ENCODE assay signal across 8 cellular contexts in genomic region chr1:109984456-109985250, GRCh38. TPM values are rescaled to one million over a fixed set of nuclear protein-coding genes. Genes with fewer than 3 reads are reported as not detected.
A peak's percentile ranks its signal among the peaks of the same experiment; 100 is the strongest.
DNase-seq lines count a peak whose midpoint lies in the region; ATAC-seq lines count a peak whose summit lies in the region.

Gene AHCYL1, plus strand, starts transcription at chr1:109984765. Its CDS starts 288 bp downstream, at chr1:109985053.

- POLR2A ChIA-PET in activated CD4-positive, alpha-beta T cell treated with anti-CD3 and anti-CD28 coated beads, Interleukin-2, amount 10 ng/mL, durations not matched to agents 7 days and 5 days (lab: Charles Lee) = interaction anchor here (0.7 to 1.8 kb wide), 3 partner anchors 9 to 210 kb away, joined by 3 to 10 read pairs (median 5); no protein-coding TSS in a partner anchor

- H3K4me3 Mint-ChIP-seq in activated CD4-positive, alpha-beta T cell treated with anti-CD3 and anti-CD28 coated beads, Interleukin-2, amount 10 ng/mL, durations not matched to agents 7 days and 5 days = peak within 1 kb of the TSS; percentile 89

- H3K27ac Mint-ChIP-seq in activated CD4-positive, alpha-beta T cell treated with anti-CD3 and anti-CD28 coated beads, Interleukin-2, amount 10 ng/mL, durations not matched to agents 7 days and 5 days = peak within 1 kb of the TSS; percentile 97

- CTCF ChIA-PET in activated CD4-positive, alpha-beta T cell treated with anti-CD3 and anti-CD28 coated beads, Interleukin-2, amount 10 ng/mL, durations not matched to agents 7 days and 5 days (lab: Charles Lee) = interaction anchor here (0.6 to 12.9 kb wide), 60 partner anchors 9 to 745 kb away, joined by 3 to 475 read pairs (median 5); partner anchors contain the start of genes AMPD2, CYB561D1, EPS8L3 and GNAI3

- H3K27me3 Mint-ChIP-seq in activated CD4-positive, alpha-beta T cell treated with anti-CD3 and anti-CD28 coated beads, Interleukin-2, amount 10 ng/mL, durations not matched to agents 7 days and 5 days = peaks cover 3% of the 10 kb centered on the region

- DNase-seq in CD1c-positive myeloid dendritic cell (ENCODE audit: extremely low spot score) (peak; percentile 100), NCI-H69 (lab: John Stamatoyannopoulos, UW) (peak; percentile 97), cortex of kidney (lab: John Stamatoyannopoulos, UW) (peak; percentile 79), left kidney (ENCODE audit: low read depth, low spot score) (peak; percentile 100)
- peak; percentile 100 for DNase-seq in activated CD4-positive, alpha-beta T cell treated with anti-CD3 and anti-CD28 coated beads, Interleukin-2, amount 10 ng/mL, durations not matched to agents 7 days and 5 days
- peak; percentile 99 for DNase-seq in stimulated activated CD4-positive, alpha-beta T cell treated with anti-CD3 and anti-CD28 coated beads, Interleukin-2, amount 100 ng/mL, for 24 hours

- H3K4me1 Mint-ChIP-seq in activated CD4-positive, alpha-beta T cell treated with anti-CD3 and anti-CD28 coated beads, Interleukin-2, amount 10 ng/mL, durations not matched to agents 7 days and 5 days = peaks cover 39% of the 10 kb centered on the region

- H3K9me3 Mint-ChIP-seq in activated CD4-positive, alpha-beta T cell treated with anti-CD3 and anti-CD28 coated beads, Interleukin-2, amount 10 ng/mL, durations not matched to agents 7 days and 5 days = no peaks in the 10 kb centered on the region

- ATAC-seq in GM19351 (IDR thresholded peaks at IDR 0.05; ENCODE audit: unreplicated experiment) (peak; percentile 95), HG03521 (IDR thresholded peaks at IDR 0.05; ENCODE audit: unreplicated experiment) (peak; percentile 98)

- H3K36me3 Mint-ChIP-seq in activated CD4-positive, alpha-beta T cell treated with anti-CD3 and anti-CD28 coated beads, Interleukin-2, amount 10 ng/mL, durations not matched to agents 7 days and 5 days (ENCODE audit: low read depth) = peaks cover 3% of the 10 kb centered on the region

RNA-seq across cellular contexts. Expression of gene AHCYL1, which starts in this region (rescaled TPM):
- 10 to 100 TPM; 50.4 to 50.9 TPM for total RNA-seq in activated CD4-positive, alpha-beta T cell treated with anti-CD3 and anti-CD28 coated beads, Interleukin-2, amount 10 ng/mL, durations not matched to agents 7 days and 5 days

Comparison
In these comparisons a context has a peak if more than half of its experiments do, and no peak if none do; other contexts are left out.
1. Peak in every context shown above with its lines: DNase-seq and ATAC-seq.